ENCODE assay signal across 12 cellular contexts in the genomic region with DNA sequence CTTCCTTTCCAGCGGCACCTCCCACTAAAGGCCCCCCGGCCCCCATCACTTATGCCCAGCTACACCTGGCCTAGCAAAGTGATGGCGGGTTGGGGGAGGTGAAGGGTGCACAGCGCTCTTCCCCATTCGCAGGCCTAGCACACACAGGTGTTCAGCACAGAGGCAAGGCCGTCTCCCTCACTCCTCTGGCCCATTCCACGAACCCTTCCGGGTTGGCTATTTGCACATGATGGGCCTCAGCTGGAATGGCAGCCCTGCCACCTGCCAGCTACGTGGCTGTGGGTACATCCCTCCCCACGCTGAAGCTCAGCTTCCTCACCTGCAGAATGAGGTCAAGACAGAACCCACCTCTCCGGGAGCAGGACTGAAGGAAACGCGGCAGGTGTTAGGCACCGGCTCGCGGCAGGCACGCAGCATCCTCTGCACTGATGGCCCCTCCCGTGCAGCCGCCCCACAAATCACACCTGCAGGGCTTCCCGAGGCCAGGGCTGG. TPM values are rescaled to one million over a fixed set of nuclear protein-coding genes. Genes with fewer than 3 reads are reported as not detected.
DNase-seq lines count a peak whose midpoint lies in the region; ATAC-seq and TF ChIP-seq lines count a peak whose summit lies in the region.
"Had no signal": no experiment of that assay in that cellular context is flagged by ENCODE, and none has a peak within 500 bp of the region (broad histone marks: within the 10 kb centered on the region; RNA-seq: fewer than 3 reads in every experiment).

No MANE protein-coding gene starts in this region.

- ATAC-seq in GM19463 (IDR thresholded peaks at IDR 0.05; ENCODE audit: unreplicated experiment) (peak; percentile 22), GM19455 (IDR thresholded peaks at IDR 0.05; ENCODE audit: unreplicated experiment) (no peak), esophagus mucosa (no peak)
- ATAC-seq: body of pancreas had no signal

- TF ChIP-seq CTCF in A673 (conservative IDR thresholded peaks at IDR 0.05; ENCODE audit: low read depth, low read length) = no peak

- intact Hi-C loops in A673 (cut with micrococcal nuclease; ENCODE audit: unreplicated experiment) = no loop called here

- DNase-seq in DMS153 (lab: John Stamatoyannopoulos, UW) = peak; percentile 68
- peak; percentile 50 for DNase-seq in NAMALWA (ENCODE audit: low spot score)
- no peak for DNase-seq in immature natural killer cell
- no peak for DNase-seq in RKO (ENCODE audit: low spot score)
- no peak for DNase-seq in A673 (ENCODE audit: low spot score)
- DNase-seq: NCI-H1092 had no signal

- no peaks in the 10 kb centered on the region for H3K36me3 ChIP-seq in A673 (ENCODE audit: insufficient read depth, low read length, poor library complexity, severe bottlenecking)
- H3K36me3 ChIP-seq: right atrium auricular region had no signal

- no peak overlapping the region for H3K27ac ChIP-seq in A673 (ENCODE audit: low read depth, low read length, poor library complexity, severe bottlenecking)
- H3K27ac ChIP-seq: right atrium auricular region, SJSA1 had no signal

- no peak overlapping the region for H3K4me3 ChIP-seq in A673 (ENCODE audit: low read depth, low read length, poor library complexity, severe bottlenecking)
- H3K4me3 ChIP-seq: body of pancreas, right atrium auricular region, SJSA1 had no signal

- peaks cover 42 to 70% of the 10 kb centered on the region in 2 donors for H3K4me1 Mint-ChIP-seq in immature natural killer cell

- CTCF ChIA-PET in A673 (lab: Charles Lee) = no interaction called here

- H3K4me1 ChIP-seq in A673 (ENCODE audit: insufficient read depth, low read length, poor library complexity, severe bottlenecking) = peaks cover 9% of the 10 kb centered on the region

- H3K27me3 Mint-ChIP-seq in immature natural killer cell (ENCODE audit: low read depth in 3 of 3) = peaks cover under 1 to 6% (median 5%) of the 10 kb centered on the region in 3 donors

- peak overlapping the region; percentile 60 to 75 (median 68) for H3K4me3 Mint-ChIP-seq in immature natural killer cell

- no peaks in the 10 kb centered on the region for H3K27me3 ChIP-seq in A673 (replicated peaks; ENCODE audit: insufficient read depth, low read depth, low read length, poor library complexity)
- H3K27me3 ChIP-seq: body of pancreas, right atrium auricular region, SJSA1 had no signal

- no TSS peak for BruUV-seq in A673 (replicated peaks; lab: Mats Ljungman, UMichigan)

- no peaks in the 10 kb centered on the region for H3K9me3 Mint-ChIP-seq in immature natural killer cell

- H3K36me3 Mint-ChIP-seq in immature natural killer cell = peaks cover 0 to 10% (median 0%) of the 10 kb centered on the region in 3 donors

- H3K27ac Mint-ChIP-seq in immature natural killer cell = peak overlapping the region in 5 of 6 donors; percentile 30 to 90 (median 87)

- H3K9me3 ChIP-seq in A673 (ENCODE audit: low read depth, low read length, poor library complexity, severe bottlenecking) = no peaks in the 10 kb centered on the region
- H3K9me3 ChIP-seq: body of pancreas, right atrium auricular region had no signal

- POLR2A ChIA-PET in A673 (lab: Charles Lee; ENCODE audit: low non-redundant PET) = no interaction called here

RNA-seq across cellular contexts. Expression of a gene that starts 4.8 kb away (rescaled TPM):
- polyA plus RNA-seq in immature natural killer cell = 1 to 10 TPM; 2.2 to 6.2 (median 4.5) TPM
- 45.4 TPM for total RNA-seq in esophagus mucosa
- total RNA-seq in A673 (2021) = 54.8 and 64.2 TPM in 2 replicates

RNA-seq across cellular contexts. Expression of a gene that starts 48.9 kb away (rescaled TPM):
- polyA plus RNA-seq in immature natural killer cell = 1 to 10 TPM in 2 of 3 donors, not detected in 1; 2.7 to 6.4 TPM
- not detected for total RNA-seq in esophagus mucosa
- not detected in 2 replicates for total RNA-seq in A673 (2021)
- total RNA-seq: body of pancreas, right atrium auricular region, SJSA1 had no signal

Comparison
In these comparisons a context has a peak if more than half of its experiments do, and no peak if none do; other contexts are left out.
1. DNase-seq: peak in DMS153 (single experiment) and NAMALWA (single experiment); none in immature natural killer cell (0 of 3), RKO (single experiment) and A673 (single experiment).